In the genomic region with DNA sequence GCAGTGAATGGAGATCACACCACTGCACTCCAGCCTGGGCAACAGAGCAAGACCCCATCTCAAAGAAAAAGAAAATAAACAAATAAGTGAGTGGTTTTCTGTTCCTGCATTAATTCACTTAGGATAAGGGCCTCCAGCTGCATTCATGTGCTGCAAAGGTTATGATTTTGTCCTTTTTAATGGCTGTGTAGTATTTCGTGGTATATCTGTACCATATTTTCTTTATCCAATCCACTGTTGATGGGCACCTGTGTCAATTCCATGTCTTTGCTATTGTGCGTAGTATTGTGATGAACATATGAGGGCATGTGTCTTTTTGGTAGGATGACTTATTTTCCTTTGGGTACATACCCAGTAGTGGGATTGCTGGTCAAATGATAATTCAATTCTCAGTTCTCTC, we compare ENCODE assay signal across 30 cellular contexts. TPM values are rescaled to one million over a fixed set of nuclear protein-coding genes. Genes with fewer than 3 reads are reported as not detected.
"Had no signal": no experiment of that assay in that cellular context is flagged by ENCODE, and none has a peak within 500 bp of the region (broad histone marks: within the 10 kb centered on the region; RNA-seq: fewer than 3 reads in every experiment).

No MANE protein-coding gene starts in this region.

- FAIRE-seq: colon, endometrium, endothelial cell of umbilical vein, frontal cortex had no signal

- ATAC-seq: effector memory CD8-positive, alpha-beta T cell; esophagus mucosa; foreskin keratinocyte; gastrocnemius medialis; gastroesophageal sphincter; heart left ventricle; heart right ventricle had no signal

- DNase-seq: colonic mucosa; cortex of kidney; dermis blood vessel endothelial cell; dorsolateral prefrontal cortex; effector CD4-positive, alpha-beta T cell; effector CD8-positive, alpha-beta T cell; effector memory CD4-positive, alpha-beta T cell; effector memory CD8-positive, alpha-beta T cell; erythroblast; esophagus squamous epithelium; foreskin fibroblast; foreskin keratinocyte; foreskin melanocyte; gastrocnemius medialis; glutamatergic neuron; heart left ventricle; heart right ventricle had no signal

- H3K4me3 ChIP-seq: colonic mucosa, coronary artery, dorsolateral prefrontal cortex, esophagus muscularis mucosa, esophagus squamous epithelium, gastrocnemius medialis, gastroesophageal sphincter, heart left ventricle, heart right ventricle had no signal

- H3K9me3 ChIP-seq: colonic mucosa, esophagus muscularis mucosa, esophagus squamous epithelium, gastrocnemius medialis, gastroesophageal sphincter, heart left ventricle had no signal

- H3K36me3 ChIP-seq: colonic mucosa, esophagus muscularis mucosa, esophagus squamous epithelium, gastrocnemius medialis, gastroesophageal sphincter, heart left ventricle, heart right ventricle had no signal

- H3K27me3 ChIP-seq: colonic mucosa, dorsolateral prefrontal cortex, esophagus muscularis mucosa, esophagus squamous epithelium, foreskin keratinocyte, gastrocnemius medialis, heart left ventricle had no signal

- H3K4me1 ChIP-seq: colonic mucosa, esophagus muscularis mucosa, esophagus squamous epithelium, foreskin keratinocyte, gastrocnemius medialis, gastroesophageal sphincter, heart left ventricle, heart right ventricle had no signal

- H3K27ac ChIP-seq: colonic mucosa, coronary artery, dorsolateral prefrontal cortex, epithelial cell of prostate, esophagus muscularis mucosa, esophagus squamous epithelium, foreskin keratinocyte, gastrocnemius medialis, gastroesophageal sphincter, heart left ventricle, heart right ventricle had no signal

RNA-seq across cellular contexts. Expression of gene SLC5A11, which starts 33.9 kb away (rescaled TPM):
- total RNA-seq: dermis microvascular lymphatic vessel endothelial cell, endothelial cell of umbilical vein, epithelial cell of proximal tubule, esophagus mucosa, esophagus muscularis mucosa, fibroblast of villous mesenchyme, foreskin keratinocyte, frontal cortex had no signal
- polyA plus RNA-seq: fibroblast of lung, foreskin keratinocyte, heart left ventricle had no signal
